Comparison of ENCODE assay signal across 8 cellular contexts in genomic region chr16:58026139-58026704, GRCh38. TPM values are rescaled to one million over a fixed set of nuclear protein-coding genes. Genes with fewer than 3 reads are reported as not detected.
DNase-seq lines count a peak whose midpoint lies in the region; ATAC-seq and TF ChIP-seq lines count a peak whose summit lies in the region.

No MANE protein-coding gene starts in this region.

- peaks cover 39% of the 10 kb centered on the region for H3K27me3 ChIP-seq in BE2C
- H3K27me3 ChIP-seq in OCI-LY3 (ENCODE audit: low read depth, low read length), result peaks cover 7% of the 10 kb centered on the region
- no peaks in the 10 kb centered on the region for H3K27me3 ChIP-seq in mammary epithelial cell (ENCODE audit: insufficient read depth, low read length)
- H3K27me3 ChIP-seq in kidney epithelial cell (ENCODE audit: control insufficient read depth, insufficient read depth, low read length), result no peaks in the 10 kb centered on the region

- dilution Hi-C loops in mammary epithelial cell (cut with HindIII; ENCODE audit: low sequenced_read_pairs), result no loop called here

- H3K4me2 ChIP-seq in OCI-LY3 (ENCODE audit: low read length) (peak overlapping the region; percentile 88), mammary epithelial cell (ENCODE audit: insufficient read depth, low read depth, low read length) (peak overlapping the region; percentile 96)

- CTCF ChIA-PET in mammary epithelial cell (lab: Charles Lee; ENCODE audit: low non-redundant PET), result interaction anchor here (0.6 to 0.7 kb wide), 2 partner anchors 96 to 146 kb away, joined by 5 to 8 read pairs; no protein-coding TSS in a partner anchor

- ATAC-seq in GM19395 (IDR thresholded peaks at IDR 0.05; ENCODE audit: unreplicated experiment) (peak; percentile 21), HG03378 (IDR thresholded peaks at IDR 0.05; ENCODE audit: unreplicated experiment) (no peak)

- in situ Hi-C loops in mammary epithelial cell (cut with MboI; ENCODE audit: low sequenced_read_pairs in 2 of 2), result loop anchor here (10.0 kb wide), 2 partner anchors 89 to 99 kb away; partner anchors contain the start of gene CFAP20 (in 1 of the 2)

- H3K9me3 ChIP-seq in BE2C, result no peaks in the 10 kb centered on the region
- no peaks in the 10 kb centered on the region for H3K9me3 ChIP-seq in OCI-LY3 (ENCODE audit: insufficient read depth, low read length)
- H3K9me3 ChIP-seq in mammary epithelial cell (replicated peaks; ENCODE audit: insufficient read depth, low read length), result no peaks in the 10 kb centered on the region

- intact Hi-C loops in mammary epithelial cell (cut with micrococcal nuclease), result loop anchor here (10.0 kb wide), 2 partner anchors 129 to 639 kb away; no protein-coding TSS in a partner anchor

- no TSS peak for BruUV-seq in mammary epithelial cell (replicated peaks; lab: Mats Ljungman, UMichigan)

- H3K4me1 ChIP-seq in BE2C, result peaks cover 27% of the 10 kb centered on the region
- H3K4me1 ChIP-seq in OCI-LY3 (ENCODE audit: low read length), result no peaks in the 10 kb centered on the region; the same call in 1 of the 2 replicates
- peaks cover 44% of the 10 kb centered on the region for H3K4me1 ChIP-seq in mammary epithelial cell (ENCODE audit: insufficient read depth, low read length)

- H3K4me3 Mint-ChIP-seq in stimulated activated naive CD8-positive, alpha-beta T cell treated with anti-CD3 and anti-CD28 coated beads, Interleukin-15, Interleukin-2, amounts not matched to agents 100 ng/mL and 50 ng/mL, for 24 hours, result peak overlapping the region; percentile 37

- peaks cover 8% of the 10 kb centered on the region for H3K4me1 Mint-ChIP-seq in stimulated activated naive CD8-positive, alpha-beta T cell treated with anti-CD3 and anti-CD28 coated beads, Interleukin-15, Interleukin-2, amounts not matched to agents 100 ng/mL and 50 ng/mL, for 24 hours (ENCODE audit: low read depth)

- TF ChIP-seq CTCF in BE2C (IDR thresholded peaks at IDR 0.05; ENCODE audit: low read depth, low read length) (no peak), OCI-LY3 (IDR thresholded peaks at IDR 0.05; ENCODE audit: low read depth, low read length) (no peak), mammary epithelial cell (conservative IDR thresholded peaks at IDR 0.05 in 1 of 2, IDR thresholded peaks at IDR 0.05 in 1 of 2; ENCODE audit: extremely low read depth in 1 of 2, insufficient read depth in 1 of 2, low read depth in 1 of 2, low read length in 2 of 2) (no peak), kidney epithelial cell (IDR thresholded peaks at IDR 0.05; ENCODE audit: insufficient read depth, low read length, poor library complexity, severe bottlenecking) (no peak)

- H3K4me3 ChIP-seq in BE2C (ENCODE audit: low read depth, low read length) (peak overlapping the region; percentile 61), OCI-LY3 (ENCODE audit: low read length) (peak overlapping the region; percentile 88), mammary epithelial cell (replicated peaks in 1 of 3; ENCODE audit: insufficient read depth in 1 of 3, low read depth in 2 of 3, low read length in 3 of 3) (peak overlapping the region; percentile 45 to 65 (median 60)), kidney epithelial cell (ENCODE audit: low read depth, low read length) (peak overlapping the region; percentile 60)

- H3K79me2 ChIP-seq in OCI-LY3 (ENCODE audit: low read length) (no peaks in the 10 kb centered on the region), mammary epithelial cell (ENCODE audit: insufficient read depth, low read length) (no peaks in the 10 kb centered on the region)

- WGBS in mammary epithelial cell (ENCODE audit: low coverage, missing lambda C conversion rate), result 1% methylated on average over 32 of the region's 65 CpGs

- H4K20me1 ChIP-seq in OCI-LY3 (ENCODE audit: insufficient read depth, low read length) (no peaks in the 10 kb centered on the region; the same call in 1 of the 2 replicates), mammary epithelial cell (ENCODE audit: insufficient read depth, low read length) (no peaks in the 10 kb centered on the region)

- DNase-seq in BE2C, result peak; percentile 44
- peak; percentile 59 for DNase-seq in mammary epithelial cell
- DNase-seq in kidney epithelial cell (ENCODE audit: low read depth), result no peak
- DNase-seq in cortex of kidney (lab: John Stamatoyannopoulos, UW), result no peak

- H3K27me3 Mint-ChIP-seq in stimulated activated naive CD8-positive, alpha-beta T cell treated with anti-CD3 and anti-CD28 coated beads, Interleukin-15, Interleukin-2, amounts not matched to agents 100 ng/mL and 50 ng/mL, for 24 hours, result peaks cover 26% of the 10 kb centered on the region

- H3K36me3 Mint-ChIP-seq in stimulated activated naive CD8-positive, alpha-beta T cell treated with anti-CD3 and anti-CD28 coated beads, Interleukin-15, Interleukin-2, amounts not matched to agents 100 ng/mL and 50 ng/mL, for 24 hours (ENCODE audit: low read depth), result no peaks in the 10 kb centered on the region

- H3K27ac Mint-ChIP-seq in stimulated activated naive CD8-positive, alpha-beta T cell treated with anti-CD3 and anti-CD28 coated beads, Interleukin-15, Interleukin-2, amounts not matched to agents 100 ng/mL and 50 ng/mL, for 24 hours, result no peak overlapping the region

- H3K36me3 ChIP-seq in BE2C, result no peaks in the 10 kb centered on the region
- no peaks in the 10 kb centered on the region for H3K36me3 ChIP-seq in OCI-LY3 (replicated peaks; ENCODE audit: low read depth, low read length)
- no peaks in the 10 kb centered on the region for H3K36me3 ChIP-seq in mammary epithelial cell (ENCODE audit: insufficient read depth, low read length)
- H3K36me3 ChIP-seq in kidney epithelial cell (ENCODE audit: control insufficient read depth, insufficient read depth, low read length), result no peaks in the 10 kb centered on the region

- H3K9ac ChIP-seq in OCI-LY3 (ENCODE audit: low read length), result no peak overlapping the region; the same call in 1 of the 2 replicates
- no peak overlapping the region for H3K9ac ChIP-seq in mammary epithelial cell (ENCODE audit: insufficient read depth, low read length)

- no peaks in the 10 kb centered on the region for H3K9me3 Mint-ChIP-seq in stimulated activated naive CD8-positive, alpha-beta T cell treated with anti-CD3 and anti-CD28 coated beads, Interleukin-15, Interleukin-2, amounts not matched to agents 100 ng/mL and 50 ng/mL, for 24 hours

- no peak overlapping the region for H3K27ac ChIP-seq in OCI-LY3 (ENCODE audit: low read length)
- no peak overlapping the region for H3K27ac ChIP-seq in mammary epithelial cell (ENCODE audit: insufficient read depth, low read depth, low read length)

- H2AFZ ChIP-seq in OCI-LY3 (ENCODE audit: low read depth, low read length) (peak overlapping the region; percentile 13), mammary epithelial cell (ENCODE audit: low read depth, low read length) (peak overlapping the region; percentile 84)

RNA-seq across cellular contexts. Expression of gene MMP15, which starts 0.7 kb away (rescaled TPM):
- polyA plus RNA-seq in BE2C (2012; ENCODE audit: insufficient read depth, insufficient read length, low read depth), result 49.0 TPM
- total RNA-seq in mammary epithelial cell (10 to 100 TPM in 1 of 2 donors, 1 to 10 TPM in 1; 7.4 to 17.3 TPM), kidney epithelial cell (78.7 and 87.1 TPM in 2 replicates)
- polyA plus RNA-seq in mammary epithelial cell, result 3.9 TPM
- 4.1 TPM for polyA minus RNA-seq in mammary epithelial cell

RNA-seq across cellular contexts. Expression of gene USB1, which starts 25.0 kb away (rescaled TPM):
- polyA plus RNA-seq in BE2C (2012; ENCODE audit: insufficient read depth, insufficient read length, low read depth), result 40.6 TPM
- total RNA-seq in mammary epithelial cell (10 to 100 TPM; 36.2 to 61.1 TPM), kidney epithelial cell (42.7 and 50.2 TPM in 2 replicates)
- 66.0 TPM for polyA plus RNA-seq in mammary epithelial cell
- 105 TPM for polyA minus RNA-seq in mammary epithelial cell

RNA-seq across cellular contexts. Expression of gene ZNF319, which starts 25.8 kb away (rescaled TPM):
- 7.1 TPM for polyA plus RNA-seq in BE2C (2012; ENCODE audit: insufficient read depth, insufficient read length, low read depth)
- total RNA-seq in mammary epithelial cell (10 to 100 TPM in 1 of 2 donors, 1 to 10 TPM in 1; 7.2 to 13.1 TPM), kidney epithelial cell (11.9 and 15.7 TPM in 2 replicates)
- polyA plus RNA-seq in mammary epithelial cell, result 5.2 TPM
- polyA minus RNA-seq in mammary epithelial cell, result 28.0 TPM

RNA-seq across cellular contexts. Expression of gene CNGB1, which starts 55.3 kb away (rescaled TPM):
- 3.8 TPM for polyA plus RNA-seq in BE2C (2012; ENCODE audit: insufficient read depth, insufficient read length, low read depth)
- total RNA-seq in mammary epithelial cell (under 1 TPM in 1 of 2 donors, not detected in 1; 0.17 TPM), kidney epithelial cell (not detected in 2 replicates)
- 0.18 TPM for polyA plus RNA-seq in mammary epithelial cell
- polyA minus RNA-seq in mammary epithelial cell, result 0.62 TPM

Comparison
In these comparisons a context has a peak if more than half of its experiments do, and no peak if none do; other contexts are left out.
1. DNase-seq: peak in BE2C (single experiment) and mammary epithelial cell (single experiment); none in kidney epithelial cell (single experiment) and cortex of kidney (single experiment).
2. Peak in every context shown above with its lines, with median percentiles within 50 percentile points of each other: H3K4me3 ChIP-seq.